In the genomic region with DNA sequence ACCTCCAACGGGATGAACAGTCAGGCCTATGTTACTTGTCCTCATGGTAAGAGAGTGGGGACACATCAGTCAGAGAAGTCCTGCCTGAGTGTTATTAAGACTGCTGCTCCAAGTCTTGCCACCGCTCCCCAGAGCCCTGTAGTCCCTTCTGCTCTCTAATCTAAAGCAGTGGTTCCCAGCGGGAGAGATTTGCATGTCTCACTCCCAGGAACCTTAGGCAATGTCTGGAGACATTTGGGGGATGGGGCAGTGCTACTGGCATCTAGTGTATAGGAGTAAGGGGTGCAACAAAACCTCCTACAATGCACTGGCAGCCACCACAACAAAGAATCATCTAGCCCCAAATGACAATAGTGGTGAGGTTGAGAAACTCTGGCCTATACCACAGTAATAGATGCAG, we compare ENCODE assay signal across 14 cellular contexts. TPM values are rescaled to one million over a fixed set of nuclear protein-coding genes. Genes with fewer than 3 reads are reported as not detected.
"Had no signal": no experiment of that assay in that cellular context is flagged by ENCODE, and none has a peak within 500 bp of the region (broad histone marks: within the 10 kb centered on the region; RNA-seq: fewer than 3 reads in every experiment).

No MANE protein-coding gene starts in this region.

- H3K4me1 ChIP-seq: colonic mucosa, pancreas, thyroid gland had no signal

- H3K36me3 ChIP-seq: colonic mucosa, pancreas, stomach, thyroid gland had no signal

- H3K4me3 ChIP-seq: colonic mucosa, pancreas, stomach, thyroid gland had no signal

- H3K9me3 ChIP-seq: colonic mucosa, pancreas, thyroid gland had no signal

- DNase-seq: activated CD4-positive, alpha-beta T cell treated with anti-CD3 and anti-CD28 coated beads for 36 hours; activated naive CD4-positive, alpha-beta T cell treated with Interleukin-2 at 50 U/mL for 16 hours; activated naive CD8-positive, alpha-beta T cell treated with anti-CD3 and anti-CD28 coated beads, Interleukin-2, amount 50 U/mL, for 24 hours; caudate nucleus; colonic mucosa; left ventricle myocardium superior; pancreas; stimulated activated CD4-positive, alpha-beta T cell treated with anti-CD3 and anti-CD28 coated beads, Interleukin-15, amount 100 ng/mL, for 24 hours; stimulated activated CD4-positive, alpha-beta T cell treated with anti-CD3 and anti-CD28 coated beads, Interleukin-4, amount 100 ng/mL, for 24 hours; stomach; T1000; thyroid gland had no signal

- ATAC-seq: activated CD4-positive, alpha-beta T cell treated with anti-CD3 and anti-CD28 coated beads for 36 hours; activated naive CD8-positive, alpha-beta T cell treated with anti-CD3 and anti-CD28 coated beads, Interleukin-2, amount 50 U/mL, for 24 hours; left ventricle myocardium superior; pancreas had no signal

- H3K27ac ChIP-seq: colonic mucosa, pancreas, stomach, thyroid gland, VCaP had no signal

RNA-seq across cellular contexts. Expression of gene SVEP1, which starts 2.6 kb away (rescaled TPM):
- total RNA-seq: activated CD4-positive, alpha-beta T cell treated with anti-CD3 and anti-CD28 coated beads for 36 hours; activated T-helper 1 cell treated with anti-CD3 and anti-CD28 coated beads, Interleukin-12 subunit alpha, Interleukin-12 subunit beta, Interleukin-2, Interleukin-4 antibody, amounts not matched to agents 30 ng/mL and 10 ng/mL and 1 ng/mL, durations not matched to agents 14 hours and 24 hours and 36 hours had no signal
